In the genomic region with DNA sequence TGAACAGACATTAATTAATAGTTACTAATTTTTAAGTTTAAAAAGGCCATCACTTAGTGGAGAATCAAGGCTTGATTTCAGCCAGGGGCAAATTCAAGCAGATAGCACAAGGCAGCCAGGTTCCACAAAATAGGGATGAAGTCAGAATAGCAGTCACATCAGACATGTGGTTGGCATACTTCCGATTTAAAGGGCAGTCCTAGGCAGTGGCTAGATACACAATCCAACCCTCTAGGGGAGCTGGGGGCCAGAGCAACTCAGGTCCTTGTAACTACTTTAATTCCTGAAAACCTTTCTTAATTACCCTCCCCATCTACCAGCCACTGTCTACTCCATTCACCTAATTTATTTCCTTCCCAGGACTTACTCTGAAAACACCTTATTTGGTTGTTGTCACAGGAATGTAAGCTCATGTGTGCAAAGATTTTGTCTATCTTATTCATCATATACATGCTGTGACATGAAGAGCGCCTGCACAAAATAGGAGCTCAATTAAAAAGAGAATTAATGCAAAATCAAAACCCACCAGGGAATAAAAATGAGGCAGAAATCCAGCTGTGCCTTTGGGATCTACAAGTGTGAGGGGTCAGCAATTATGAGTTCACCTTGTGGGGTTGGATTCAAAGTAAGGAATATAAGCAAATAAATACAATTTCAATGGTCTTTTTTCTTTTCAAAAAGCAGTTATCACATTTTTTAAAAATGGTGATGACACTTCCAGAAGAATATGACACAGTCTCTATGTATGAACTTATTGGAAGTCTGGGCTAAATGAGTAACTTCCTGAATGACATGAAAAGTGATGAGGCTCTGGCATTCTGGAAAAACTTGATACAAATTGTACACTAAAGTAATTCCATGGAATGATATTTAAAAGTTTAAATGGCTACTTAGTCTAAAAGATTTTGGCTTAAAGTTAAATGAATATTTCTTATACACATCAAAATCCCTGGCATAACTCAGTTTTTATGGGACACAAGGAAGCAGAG, we compare ENCODE assay signal across 15 cellular contexts. TPM values are rescaled to one million over a fixed set of nuclear protein-coding genes. Genes with fewer than 3 reads are reported as not detected.
DNase-seq lines count a peak whose midpoint lies in the region; ATAC-seq, FAIRE-seq and TF ChIP-seq lines count a peak whose summit lies in the region.
"Had no signal": no experiment of that assay in that cellular context is flagged by ENCODE, and none has a peak within 500 bp of the region (broad histone marks: within the 10 kb centered on the region; RNA-seq: fewer than 3 reads in every experiment).

No MANE protein-coding gene starts in this region.

- H3K9me1 ChIP-seq in endothelial cell of umbilical vein (replicated peaks; ENCODE audit: control insufficient read depth, extremely low read depth, insufficient read depth, low read length): no peaks in the 10 kb centered on the region

- H3K4me1 ChIP-seq in heart left ventricle (peaks cover 0 to 30% (median 10%) of the 10 kb centered on the region in 12 donors), endothelial cell of umbilical vein (ENCODE audit: control insufficient read depth, extremely low read depth, insufficient read depth, low read length) (peaks cover 29% of the 10 kb centered on the region), skeletal muscle satellite cell (ENCODE audit: control insufficient read depth, insufficient read depth, low read length) (peaks cover 53% of the 10 kb centered on the region)

- no peak for DNase-seq in heart left ventricle
- DNase-seq in left cardiac atrium: no peak
- peak; percentile 63 for DNase-seq in RKO (ENCODE audit: low spot score)
- DNase-seq in endothelial cell of umbilical vein (ENCODE audit: low read depth, low spot score): peak; percentile 58
- no peak for DNase-seq in T-helper 1 cell
- DNase-seq in urothelium cell line (ENCODE audit: low spot score): no peak
- DNase-seq: activated naive CD4-positive, alpha-beta T cell treated with anti-CD3 and anti-CD28 coated beads, Interleukin-2, amount 50 U/mL, for 16 hours; DMS79 treated with DMSO at 0.1 percent for 48 hours; retina; stimulated activated CD4-positive, alpha-beta T cell treated with anti-CD3 and anti-CD28 coated beads, Interleukin-4, amount 100 ng/mL, for 24 hours; stimulated activated naive CD4-positive, alpha-beta T cell; T-helper 2 cell had no signal

- WGBS in heart left ventricle, 4 donors: 72 to 84% (median 80%) methylated on average over 2 of the region's 2 CpGs

- H3K9ac ChIP-seq in endothelial cell of umbilical vein (replicated peaks; ENCODE audit: extremely low read depth, insufficient read depth, low read length) (peak overlapping the region; percentile 90), skeletal muscle satellite cell (ENCODE audit: low read depth, low read length) (peak overlapping the region; percentile 82)

- peak; percentile 37 to 73 (median 56) for ATAC-seq in heart left ventricle
- ATAC-seq in left cardiac atrium: no peak
- no peak for ATAC-seq in GM21717 (IDR thresholded peaks at IDR 0.05; ENCODE audit: unreplicated experiment)

- no peaks in the 10 kb centered on the region for H3K27me3 ChIP-seq in heart left ventricle
- no peaks in the 10 kb centered on the region for H3K27me3 ChIP-seq in endothelial cell of umbilical vein (ENCODE audit: control insufficient read depth in 2 of 2, insufficient read depth in 2 of 2, low read length in 2 of 2)
- no peaks in the 10 kb centered on the region for H3K27me3 ChIP-seq in skeletal muscle satellite cell (ENCODE audit: control insufficient read depth, insufficient read depth, low read length)

- H3K4me3 ChIP-seq in heart left ventricle (no peak overlapping the region), endothelial cell of umbilical vein (replicated peaks in 1 of 3; ENCODE audit: insufficient read depth in 1 of 3, low read depth in 1 of 3, low read length in 3 of 3) (peak overlapping the region in 2 of 3 experiments; percentile 7 to 54), skeletal muscle satellite cell (ENCODE audit: low read length) (peak overlapping the region; percentile 40)

- no peaks in the 10 kb centered on the region for H3K9me3 ChIP-seq in heart left ventricle
- H3K9me3 ChIP-seq in endothelial cell of umbilical vein (replicated peaks; ENCODE audit: control insufficient read depth, insufficient read depth, low read length): no peaks in the 10 kb centered on the region
- H3K9me3 ChIP-seq in skeletal muscle satellite cell (replicated peaks; ENCODE audit: low read length): no peaks in the 10 kb centered on the region

- intact Hi-C loops in heart left ventricle (cut with DNase I) (no loop called here), left cardiac atrium (cut with DNase I) (no loop called here), endothelial cell of umbilical vein (cut with micrococcal nuclease) (loop anchor here (1.0 to 2.0 kb wide), 3 partner anchors 24 to 145 kb away; a partner anchor contains a TSS)

- H3K27ac ChIP-seq in heart left ventricle: no peak overlapping the region
- H3K27ac ChIP-seq in endothelial cell of umbilical vein (ENCODE audit: insufficient read depth, low read depth, low read length): peak overlapping the region; percentile 79

- dilution Hi-C loops in endothelial cell of umbilical vein (cut with MboI; ENCODE audit: extremely low pct_ligation_motif_present, low sequenced_read_pairs): no loop called here

- CTCF ChIA-PET in endothelial cell of umbilical vein (lab: Charles Lee): interaction anchor here (0.9 to 5.6 kb wide), 5 partner anchors 10 to 145 kb away, joined by 3 to 41 read pairs (median 6); no protein-coding TSS in a partner anchor

- FAIRE-seq in endothelial cell of umbilical vein (lab: Jason Lieb, UNC) (peak; percentile 62), urothelium cell line (lab: Jason Lieb, UNC) (no peak)
- FAIRE-seq: colon had no signal

- no peak for TF ChIP-seq POLR2A in heart left ventricle (IDR thresholded peaks at IDR 0.05)
- TF ChIP-seq POLR2A in endothelial cell of umbilical vein (IDR thresholded peaks at IDR 0.05; ENCODE audit: low read depth, low read length): no peak

- TSS peak; percentile 41 for BruUV-seq in endothelial cell of umbilical vein (replicated peaks; lab: Mats Ljungman, UMichigan)

- H2AFZ ChIP-seq in endothelial cell of umbilical vein (ENCODE audit: low read depth, low read length): no peak overlapping the region

- H3K36me3 ChIP-seq in heart left ventricle (no peaks in the 10 kb centered on the region), endothelial cell of umbilical vein (ENCODE audit: control insufficient read depth in 2 of 2, extremely low read depth in 1 of 2, insufficient read depth in 2 of 2, low read length in 2 of 2) (no peaks in the 10 kb centered on the region), skeletal muscle satellite cell (ENCODE audit: insufficient read depth, low read length) (no peaks in the 10 kb centered on the region)

- TF ChIP-seq CTCF in heart left ventricle (IDR thresholded peaks at IDR 0.05) (no peak), endothelial cell of umbilical vein (IDR thresholded peaks at IDR 0.05; ENCODE audit: extremely low read depth in 1 of 2, insufficient read depth in 1 of 2, low read depth in 1 of 2, low read length in 2 of 2) (no peak)

- H3K4me2 ChIP-seq in endothelial cell of umbilical vein (ENCODE audit: insufficient read depth, low read length) (peak overlapping the region; percentile 94), skeletal muscle satellite cell (ENCODE audit: low read length) (peak overlapping the region; percentile 62)

- H4K20me1 ChIP-seq in endothelial cell of umbilical vein (replicated peaks; ENCODE audit: control insufficient read depth, extremely low read depth, insufficient read depth, low read length): no peaks in the 10 kb centered on the region

- H3K79me2 ChIP-seq in endothelial cell of umbilical vein (ENCODE audit: control insufficient read depth, insufficient read depth, low read length): no peaks in the 10 kb centered on the region

- POLR2A ChIA-PET in endothelial cell of umbilical vein (lab: Charles Lee): interaction anchor here (1.1 kb wide), 1 partner anchor 23 kb away, joined by 3 read pairs; no protein-coding TSS in a partner anchor

TF ChIP-seq in endothelial cell of umbilical vein, 7 proteins besides CTCF, POLR2A, EP300 and RAD21:
- TF ChIP-seq, protein P1, sequence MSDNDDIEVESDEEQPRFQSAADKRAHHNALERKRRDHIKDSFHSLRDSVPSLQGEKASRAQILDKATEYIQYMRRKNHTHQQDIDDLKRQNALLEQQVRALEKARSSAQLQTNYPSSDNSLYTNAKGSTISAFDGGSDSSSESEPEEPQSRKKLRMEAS (IDR thresholded peaks at IDR 0.05; ENCODE audit: insufficient read depth, insufficient read length): no peak
- TF ChIP-seq POLR2AphosphoS5 (IDR thresholded peaks at IDR 0.05; ENCODE audit: insufficient read depth, low read depth, low read length) (peak; percentile 25), JUN (IDR thresholded peaks at IDR 0.05; ENCODE audit: borderline replicate concordance, insufficient read depth, insufficient read length, low read depth) (peak; percentile 68), EZH2 (IDR thresholded peaks at IDR 0.05; ENCODE audit: borderline replicate concordance, low read depth, low read length, severe bottlenecking) (no peak), FOS (IDR thresholded peaks at IDR 0.05; ENCODE audit: borderline replicate concordance, insufficient read depth, low read length) (peak; percentile 58)

RNA-seq across cellular contexts. Expression of a gene that starts 53.8 kb away (rescaled TPM):
- total RNA-seq in heart left ventricle (10 to 100 TPM; 41.7 to 69.7 (median 51.3) TPM), left cardiac atrium (10 to 100 TPM; 53.3 to 64.2 TPM), endothelial cell of umbilical vein (145 and 146 TPM in 2 replicates)
- polyA plus RNA-seq in heart left ventricle (10 to 100 TPM; 23.4 to 72.1 TPM), endothelial cell of umbilical vein (47.8 and 61.1 TPM in 2 replicates)
- 84.2 and 96.6 TPM in 2 replicates for polyA plus RNA-seq in endothelial cell of umbilical vein (2011; cell fraction: cytosol; rRNA removed)
- polyA plus RNA-seq in endothelial cell of umbilical vein (2011; cell fraction: nucleus; rRNA removed): 101 and 117 TPM in 2 replicates
- polyA plus RNA-seq in endothelial cell of umbilical vein (2012): 161 and 179 TPM in 2 replicates
- polyA minus RNA-seq in endothelial cell of umbilical vein: 117 and 149 TPM in 2 replicates
- 54.0 TPM for polyA minus RNA-seq in endothelial cell of umbilical vein (2011; cell fraction: cytosol; rRNA and poly(A)+ RNA removed)
- 84.0 and 113 TPM in 2 replicates for polyA minus RNA-seq in endothelial cell of umbilical vein (2011; cell fraction: nucleus; rRNA and poly(A)+ RNA removed)
- total RNA-seq in skeletal muscle satellite cell (2012; rRNA removed): 216 and 241 TPM in 2 replicates

Comparison
In these comparisons a context has a peak if more than half of its experiments do, and no peak if none do; other contexts are left out.
1. ATAC-seq: peak in heart left ventricle (4 of 4); none in left cardiac atrium (0 of 2) and GM21717 (single experiment).
2. DNase-seq: peak in RKO (single experiment) and endothelial cell of umbilical vein (single experiment); none in heart left ventricle (0 of 5), left cardiac atrium (single experiment), T-helper 1 cell (0 of 5) and urothelium cell line (single experiment).
3. H3K4me3 ChIP-seq: peak in endothelial cell of umbilical vein (2 of 3) and skeletal muscle satellite cell (single experiment); none in heart left ventricle (0 of 12).